ENCODE assay signal across 17 cellular contexts in the genomic region with DNA sequence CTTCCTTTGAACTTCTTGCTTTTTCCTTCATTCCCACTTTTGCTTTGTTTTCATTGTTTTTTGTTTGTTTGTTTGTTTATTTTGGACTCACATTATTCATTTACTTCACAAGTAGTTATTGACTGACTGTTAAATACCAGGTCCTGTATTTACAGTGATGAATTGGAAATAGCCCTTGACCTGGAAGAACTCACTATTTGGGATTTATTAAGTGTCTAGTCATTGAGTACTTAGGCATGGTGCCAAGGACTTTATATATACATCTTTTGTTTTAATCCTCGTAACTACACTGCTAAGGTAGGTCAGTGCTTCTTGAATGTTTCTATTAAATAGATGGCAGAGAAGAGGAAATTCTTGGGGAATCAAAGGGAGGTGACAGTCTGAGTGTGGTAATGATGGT.
"Had no signal": no experiment of that assay in that cellular context is flagged by ENCODE, and none has a peak within 500 bp of the region (broad histone marks: within the 10 kb centered on the region; RNA-seq: fewer than 3 reads in every experiment).

No MANE protein-coding gene starts in this region.

- ATAC-seq: activated CD8-positive, alpha-beta T cell treated with anti-CD3 and anti-CD28 coated beads, Interleukin-2, amount 10 ng/mL, durations not matched to agents 7 days and 5 days; left colon; naive thymus-derived CD4-positive, alpha-beta T cell; stimulated activated effector memory CD8-positive, alpha-beta T cell treated with anti-CD3 and anti-CD28 coated beads, Interleukin-12 subunit alpha, Interleukin-12 subunit beta, amount 100 ng/mL, for 72 hours; T-cell had no signal

- H3K4me3 Mint-ChIP-seq: activated CD8-positive, alpha-beta T cell treated with anti-CD3 and anti-CD28 coated beads, Interleukin-2, amount 10 ng/mL, durations not matched to agents 7 days and 5 days; immature natural killer cell; naive thymus-derived CD4-positive, alpha-beta T cell; stimulated activated effector memory CD8-positive, alpha-beta T cell treated with anti-CD3 and anti-CD28 coated beads, Interleukin-12 subunit alpha, Interleukin-12 subunit beta, amount 100 ng/mL, for 72 hours; T-cell had no signal

- H3K9me3 Mint-ChIP-seq: immature natural killer cell; stimulated activated effector memory CD8-positive, alpha-beta T cell treated with anti-CD3 and anti-CD28 coated beads, Interleukin-12 subunit alpha, Interleukin-12 subunit beta, amount 100 ng/mL, for 72 hours had no signal

- H3K4me3 ChIP-seq: ascending aorta, colonic mucosa, skin epidermis, upper lobe of left lung had no signal

- H3K27me3 ChIP-seq: ascending aorta, colonic mucosa, neutrophil, upper lobe of left lung had no signal

- H3K36me3 ChIP-seq: ascending aorta, colonic mucosa, upper lobe of left lung had no signal

- H3K4me1 ChIP-seq: colonic mucosa had no signal

- H3K27ac Mint-ChIP-seq: activated CD8-positive, alpha-beta T cell treated with anti-CD3 and anti-CD28 coated beads, Interleukin-2, amount 10 ng/mL, durations not matched to agents 7 days and 5 days; immature natural killer cell; naive thymus-derived CD4-positive, alpha-beta T cell; stimulated activated effector memory CD8-positive, alpha-beta T cell treated with anti-CD3 and anti-CD28 coated beads, Interleukin-12 subunit alpha, Interleukin-12 subunit beta, amount 100 ng/mL, for 72 hours; T-cell had no signal

- H3K27ac ChIP-seq: ascending aorta, colonic mucosa, skin epidermis, upper lobe of left lung, VCaP had no signal

- DNase-seq: activated CD8-positive, alpha-beta memory T cell treated with anti-CD3 and anti-CD28 coated beads, Interleukin-2, amount 50 U/mL, for 48 hours; activated CD8-positive, alpha-beta T cell treated with anti-CD3 and anti-CD28 coated beads, Interleukin-2, amount 10 ng/mL, durations not matched to agents 7 days and 5 days; activated naive CD4-positive, alpha-beta T cell; colonic mucosa; effector CD8-positive, alpha-beta T cell; erythroblast; immature natural killer cell; left colon; naive thymus-derived CD4-positive, alpha-beta T cell; substantia nigra; T-cell; upper lobe of left lung had no signal

- H3K9me3 ChIP-seq: ascending aorta, colonic mucosa, neutrophil, upper lobe of left lung had no signal
